ENCODE assay signal across 12 cellular contexts in genomic region chr6:159971341-159972178, GRCh38. TPM values are rescaled to one million over a fixed set of nuclear protein-coding genes. Genes with fewer than 3 reads are reported as not detected.
DNase-seq lines count a peak whose midpoint lies in the region; ATAC-seq, FAIRE-seq and TF ChIP-seq lines count a peak whose summit lies in the region.
"Had no signal": no experiment of that assay in that cellular context is flagged by ENCODE, and none has a peak within 500 bp of the region (broad histone marks: within the 10 kb centered on the region; RNA-seq: fewer than 3 reads in every experiment).

No MANE protein-coding gene starts in this region.

- SMC1A ChIA-PET in GM12878 (lab: Charles Lee; ENCODE audit: uncharacterized antibody, unreplicated experiment) = interaction anchor here (0.8 to 15.0 kb wide), 8 partner anchors 9 to 178 kb away, joined by 3 to 95 read pairs (median 4); no protein-coding TSS in a partner anchor

- 100% methylated on average over 1 of the region's 12 CpGs for WGBS in H9 (ENCODE audit: extremely low coverage, insufficient read length, low lambda C conversion rate)
- WGBS in GM12878 (ENCODE audit: insufficient coverage, insufficient replicate concordance, low lambda C conversion rate, missing lambda C conversion rate) = 90% methylated on average over 12 of the region's 12 CpGs
- WGBS in mesendoderm (ENCODE audit: extremely low coverage, insufficient coverage, low lambda C conversion rate) = 100% methylated on average over 2 of the region's 12 CpGs

- FAIRE-seq in GM12878 (lab: Jason Lieb, UNC) = no peak

- H3K23ac ChIP-seq in H9 (ENCODE audit: insufficient read length, low read depth, low read length) (no peak overlapping the region), mesendoderm (ENCODE audit: low read length) (no peak overlapping the region)

- H3K79me2 ChIP-seq in H9 (ENCODE audit: insufficient read depth, low read length) = peaks cover 41% of the 10 kb centered on the region; the same call in 1 of the 2 replicates
- H3K79me2 ChIP-seq in GM12878 (ENCODE audit: control insufficient read depth, insufficient read depth, low read length) = peaks cover 74% of the 10 kb centered on the region
- H3K79me2 ChIP-seq in mesendoderm (ENCODE audit: control insufficient read depth, insufficient read depth, low read length) = peaks cover 51% of the 10 kb centered on the region

- H2BK15ac ChIP-seq in H9 (ENCODE audit: low read depth, low read length) (no peak overlapping the region), mesendoderm (replicated peaks; ENCODE audit: low read depth) (no peak overlapping the region)

- H2AFZ ChIP-seq in H9 (ENCODE audit: low read length) = no peak overlapping the region
- no peak overlapping the region for H2AFZ ChIP-seq in GM12878 (ENCODE audit: control insufficient read depth, low read depth, low read length)

- DNase-seq in H9 = no peak
- no peak for DNase-seq in GM12878 (ENCODE audit: low read depth, low spot score)
- no peak for DNase-seq in natural killer cell
- no peak for DNase-seq in RKO (ENCODE audit: low spot score)
- no peak for DNase-seq in mesendoderm
- DNase-seq in amniotic stem cell (lab: John Stamatoyannopoulos, UW) = no peak
- DNase-seq: activated CD4-positive, CD25-positive, alpha-beta regulatory T cell; C1 segment of cervical spinal cord; NCI-H1417; SIG-M5 had no signal

- H2BK120ac ChIP-seq in H9 (ENCODE audit: low read depth, low read length, poor library complexity, severe bottlenecking) = no peak overlapping the region
- no peak overlapping the region for H2BK120ac ChIP-seq in mesendoderm (ENCODE audit: low read depth, low read length)

- POLR2A ChIA-PET in GM12878 (lab: Charles Lee) = interaction anchor here (1.1 to 8.4 kb wide), 2 partner anchors 9 to 181 kb away, joined by 3 to 92 read pairs; partner anchors contain the start of gene MRPL18

- TF ChIP-seq EP300 in GM12878 (IDR thresholded peaks at IDR 0.05; ENCODE audit: borderline replicate concordance in 1 of 2, control insufficient read depth in 1 of 2, low read depth in 2 of 2, low read length in 2 of 2) = no peak

- no peak overlapping the region for H3K56ac ChIP-seq in H9 (ENCODE audit: insufficient read length, low read depth, low read length)
- no peak overlapping the region for H3K56ac ChIP-seq in mesendoderm (ENCODE audit: low read length)

- H4K8ac ChIP-seq in H9 (replicated peaks; ENCODE audit: insufficient read length, low read depth, low read length) (no peak overlapping the region), mesendoderm (ENCODE audit: low read depth, low read length) (no peak overlapping the region)

- H3K27me3 Mint-ChIP-seq in H9 (ENCODE audit: low read depth) = peaks cover 8% of the 10 kb centered on the region
- no peaks in the 10 kb centered on the region for H3K27me3 Mint-ChIP-seq in natural killer cell (ENCODE audit: low read depth in 2 of 2)

- no TSS peak for BruUV-seq in GM12878 (replicated peaks; lab: Mats Ljungman, UMichigan)

- peak overlapping the region in 2 of 10 experiments; percentile 86 to 92; a peak in 4 of 20 replicates for H3K4me3 ChIP-seq in BLaER1 treated with 17β-estradiol and CSF1 and Interleukin-3, amounts not matched to agents 10 nM and 100 nM
- H3K4me3 ChIP-seq in GM12878 (no peak overlapping the region), mesendoderm (ENCODE audit: low read length) (no peak overlapping the region)

- no peaks in the 10 kb centered on the region for H3K27me3 ChIP-seq in BLaER1 treated with 17β-estradiol and CSF1 and Interleukin-3, amounts not matched to agents 10 nM and 100 nM
- H3K27me3 ChIP-seq in H9 (ENCODE audit: insufficient read depth, low read length) (no peaks in the 10 kb centered on the region), GM12878 (replicated peaks in 1 of 2; ENCODE audit: control insufficient read depth in 2 of 2, insufficient read depth in 2 of 2, low read length in 1 of 2) (no peaks in the 10 kb centered on the region), mesendoderm (ENCODE audit: insufficient read depth, low read length, poor library complexity) (no peaks in the 10 kb centered on the region)

- RAD21 ChIA-PET in GM12878 (lab: Charles Lee; ENCODE audit: unreplicated experiment) = interaction anchor here (1.0 to 1.4 kb wide), 5 partner anchors 20 to 104 kb away, joined by 3 to 4 read pairs (median 3); no protein-coding TSS in a partner anchor

- H3K4me2 ChIP-seq in BLaER1 treated with 17β-estradiol and CSF1 and Interleukin-3, amounts not matched to agents 10 nM and 100 nM = peak overlapping the region; percentile 74 to 97 (median 87)
- no peak overlapping the region for H3K4me2 ChIP-seq in H9 (ENCODE audit: insufficient read depth, insufficient read length, low read length)
- H3K4me2 ChIP-seq in GM12878 (ENCODE audit: control insufficient read depth, insufficient read depth) = peak overlapping the region; percentile 79
- H3K4me2 ChIP-seq in mesendoderm (ENCODE audit: low read length) = no peak overlapping the region

- no peak for TF ChIP-seq CTCF in H9 (conservative IDR thresholded peaks at IDR 0.05)
- TF ChIP-seq CTCF in GM12878 (IDR thresholded peaks at IDR 0.05 in 2 of 3, conservative IDR thresholded peaks at IDR 0.05 in 1 of 3; ENCODE audit: control insufficient read depth in 2 of 3, extremely low read depth in 1 of 3, insufficient read depth in 1 of 3, low read depth in 3 of 3, low read length in 3 of 3) = no peak
- no peak for TF ChIP-seq CTCF in natural killer cell (IDR thresholded peaks at IDR 0.05)

- ATAC-seq in GM12878 = no peak
- ATAC-seq in natural killer cell = no peak
- no peak for ATAC-seq in HG03095 (IDR thresholded peaks at IDR 0.05; ENCODE audit: unreplicated experiment)

- H2BK20ac ChIP-seq in H9 (ENCODE audit: low read depth, low read length, poor library complexity, severe bottlenecking) = no peak overlapping the region

- intact Hi-C loops in GM12878 (cut with micrococcal nuclease; ENCODE audit: unreplicated experiment) (loop anchor here (5.0 to 10.0 kb wide), 2 partner anchors 184 to 927 kb away; partner anchors contain the start of genes TAGAP and TCP1), natural killer cell (cut with micrococcal nuclease) (loop anchor here (2.0 to 10.0 kb wide), 3 partner anchors 43 to 1317 kb away; partner anchors contain the start of genes SOD2 and SYTL3)

- H2BK12ac ChIP-seq in H9 (ENCODE audit: insufficient read length, low read depth, low read length) = no peak overlapping the region

- no peak overlapping the region for H3T11ph ChIP-seq in H9 (ENCODE audit: low read length)

- H3K27ac Mint-ChIP-seq in H9 = no peak overlapping the region
- peak overlapping the region; percentile 94 to 99 for H3K27ac Mint-ChIP-seq in natural killer cell

- TF ChIP-seq POLR2A in GM12878 (IDR thresholded peaks at IDR 0.05; ENCODE audit: low read depth, low read length) = no peak

- H3K9me3 Mint-ChIP-seq in H9 = no peaks in the 10 kb centered on the region
- no peaks in the 10 kb centered on the region for H3K9me3 Mint-ChIP-seq in natural killer cell

- peak overlapping the region in 1 of 11 experiments; percentile 96; a peak in 2 of 22 replicates for H3K9ac ChIP-seq in BLaER1 treated with 17β-estradiol and CSF1 and Interleukin-3, amounts not matched to agents 10 nM and 100 nM
- H3K9ac ChIP-seq in H9 (ENCODE audit: extremely low read depth, insufficient read length, low read length) = peak overlapping the region; percentile 7
- no peak overlapping the region for H3K9ac ChIP-seq in GM12878 (ENCODE audit: control insufficient read depth, insufficient read depth, low read length)
- no peak overlapping the region for H3K9ac ChIP-seq in mesendoderm (ENCODE audit: low read length)

- H3K36me3 ChIP-seq in BLaER1 treated with 17β-estradiol and CSF1 and Interleukin-3, amounts not matched to agents 10 nM and 100 nM = peaks cover 0 to 5% (median 0%) of the 10 kb centered on the region in 11 experiments; a peak in 3 of 22 replicates
- H3K36me3 ChIP-seq in GM12878 (ENCODE audit: control insufficient read depth in 2 of 2, insufficient read depth in 2 of 2, low read length in 1 of 2) (no peaks in the 10 kb centered on the region), mesendoderm (ENCODE audit: control insufficient read depth, insufficient read depth, low read length) (no peaks in the 10 kb centered on the region)

- no peak overlapping the region for H3K27ac ChIP-seq in BLaER1 treated with 17β-estradiol and CSF1 and Interleukin-3, amounts not matched to agents 10 nM and 100 nM
- H3K27ac ChIP-seq in H9 (ENCODE audit: insufficient read length, low read depth, low read length) (no peak overlapping the region), GM12878 (ENCODE audit: control insufficient read depth, insufficient read depth) (no peak overlapping the region; the same call in 1 of the 2 replicates), mesendoderm (ENCODE audit: low read depth, low read length) (no peak overlapping the region)

- no peak overlapping the region for H4K5ac ChIP-seq in H9 (ENCODE audit: insufficient read length, low read depth, low read length)
- H4K5ac ChIP-seq in mesendoderm (ENCODE audit: low read length) = no peak overlapping the region

- TF ChIP-seq RAD21 in GM12878 (IDR thresholded peaks at IDR 0.05; ENCODE audit: insufficient read depth, low read depth, low read length) = no peak

- peaks cover 49 to 56% of the 10 kb centered on the region in 2 experiments for H3K4me1 Mint-ChIP-seq in H9
- H3K4me1 Mint-ChIP-seq in natural killer cell = peaks cover 61 to 63% of the 10 kb centered on the region in 2 donors

- H3K4me3 Mint-ChIP-seq in H9 (peak overlapping the region; percentile 28 to 80; a peak in 3 of 5 replicates), natural killer cell (peak overlapping the region; percentile 96)

- H4K91ac ChIP-seq in H9 (ENCODE audit: insufficient read length, low read depth, low read length) = no peak overlapping the region

- H3K23me2 ChIP-seq in H9 (ENCODE audit: insufficient read length, low read depth, low read length, poor library complexity, severe bottlenecking) = peaks cover 3% of the 10 kb centered on the region

- H3K4ac ChIP-seq in H9 (ENCODE audit: low read depth, low read length) (no peak overlapping the region), mesendoderm (ENCODE audit: low read depth, low read length) (no peak overlapping the region)

- H3K36me3 Mint-ChIP-seq in H9 (ENCODE audit: insufficient read depth in 1 of 3, low read depth in 3 of 3) (no peaks in the 10 kb centered on the region; a peak in 2 of 7 replicates), natural killer cell (no peaks in the 10 kb centered on the region)

- CTCF ChIA-PET in GM12878 (lab: Yijun Ruan, JAX) = interaction anchor here (0.8 to 1.3 kb wide), 3 partner anchors 10 to 29 kb away, joined by 3 read pairs; no protein-coding TSS in a partner anchor

- in situ Hi-C loops in GM12878 (cut with MboI) = no loop called here

- peaks cover 51 to 71% (median 64%) of the 10 kb centered on the region in 11 experiments for H4K20me1 ChIP-seq in BLaER1 treated with 17β-estradiol and CSF1 and Interleukin-3, amounts not matched to agents 10 nM and 100 nM
- no peaks in the 10 kb centered on the region for H4K20me1 ChIP-seq in H9 (ENCODE audit: control insufficient read depth, insufficient read depth, insufficient read length)
- H4K20me1 ChIP-seq in GM12878 (ENCODE audit: control insufficient read depth, insufficient read depth) = no peaks in the 10 kb centered on the region

- H3K4me1 ChIP-seq in BLaER1 treated with 17β-estradiol and CSF1 and Interleukin-3, amounts not matched to agents 10 nM and 100 nM = peaks cover 52 to 78% (median 64%) of the 10 kb centered on the region in 10 experiments
- H3K4me1 ChIP-seq in H9 (ENCODE audit: insufficient read depth, low read length) (peaks cover 7% of the 10 kb centered on the region; the same call in 1 of the 2 replicates), GM12878 (ENCODE audit: control insufficient read depth, insufficient read depth, low read length) (0 out of 2 replicates have a peak, but pooled peaks cover 3% of the 10 kb centered on the region), mesendoderm (ENCODE audit: control insufficient read depth, low read depth, low read length) (no peaks in the 10 kb centered on the region)

- H3K14ac ChIP-seq in H9 (ENCODE audit: insufficient read depth, low read length) = no peak overlapping the region

- H2BK5ac ChIP-seq in H9 (ENCODE audit: insufficient read length, low read length) = no peak overlapping the region
- H2BK5ac ChIP-seq in mesendoderm (ENCODE audit: low read length) = no peak overlapping the region

- no peak overlapping the region for H3K18ac ChIP-seq in H9 (ENCODE audit: insufficient read length, low read depth, low read length)
- no peak overlapping the region for H3K18ac ChIP-seq in mesendoderm (ENCODE audit: low read length)

- H3K79me1 ChIP-seq in H9 (ENCODE audit: insufficient read depth, low read depth, low read length, poor library complexity, severe bottlenecking) = no peaks in the 10 kb centered on the region
- H3K79me1 ChIP-seq in mesendoderm (ENCODE audit: low read length) = peaks cover 6% of the 10 kb centered on the region

- no peak overlapping the region for H2AK5ac ChIP-seq in H9 (ENCODE audit: insufficient read length, low read length)
- H2AK5ac ChIP-seq in mesendoderm (ENCODE audit: low read length) = no peak overlapping the region

- no peaks in the 10 kb centered on the region for H3K9me3 ChIP-seq in BLaER1 treated with 17β-estradiol and CSF1 and Interleukin-3, amounts not matched to agents 10 nM and 100 nM (replicated peaks in 1 of 11)
- H3K9me3 ChIP-seq in H9 (ENCODE audit: control insufficient read depth, low read depth, low read length) (no peaks in the 10 kb centered on the region), GM12878 (replicated peaks; ENCODE audit: control insufficient read depth, insufficient read depth, low read length) (no peaks in the 10 kb centered on the region)

RNA-seq across cellular contexts. Expression of gene IGF2R, which starts 2.7 kb away (rescaled TPM):
- total RNA-seq in H9 (2021) (62.9 and 66.7 TPM in 2 replicates), GM12878 (2014; rRNA removed) (20.7 and 21.9 TPM in 2 replicates), GM12878 (2014; rRNA removed; fragmentation: Illumina TruSeq; extraction: Trizol) (15.2 and 16.2 TPM in 2 replicates), GM12878 (2021) (36.6 and 40.1 TPM in 2 replicates), natural killer cell (100 to 1,000 TPM; 208 to 282 (median 253) TPM)
- 139 and 144 TPM in 2 replicates for total RNA-seq in GM12878 (2013; cell fraction: nucleolus; rRNA removed)
- polyA plus RNA-seq in GM12878 (2011; ENCODE audit: low read depth) = 15.5 TPM
- polyA plus RNA-seq in GM12878 (2011; rRNA removed) (15.1 and 18.5 TPM in 2 replicates), GM12878 (2014; fragmentation: Illumina TruSeq; extraction: Trizol) (27.0 and 29.2 TPM in 2 replicates), GM12878 (2014; fragmentation: Nextera tagmentation; extraction: Ambion mirVana) (1 to 10 TPM in 1 of 2 experiments, under 1 TPM in 1; 1.00 to 1.5 TPM), GM12878 (2014; rRNA removed) (17.3 and 20.1 TPM in 2 replicates), GM12878 (2016; fragmentation: Nextera tagmentation; extraction: Ambion mirVana) (1 to 10 TPM; 4.2 to 5.1 TPM)
- polyA plus RNA-seq in GM12878 (2011; cell fraction: cytosol; rRNA removed) = 14.1 and 21.9 TPM in 2 replicates
- 69.3 and 71.8 TPM in 2 replicates for polyA plus RNA-seq in GM12878 (2011; cell fraction: nucleus; rRNA removed)
- polyA plus RNA-seq in GM12878 (2012) = 20.5 and 26.8 TPM in 2 replicates
- 70.2 and 87.9 TPM in 2 replicates for polyA minus RNA-seq in GM12878 (2011; rRNA and poly(A)+ RNA removed)
- 23.8 and 44.1 TPM in 2 replicates for polyA minus RNA-seq in GM12878 (2011; cell fraction: cytosol; rRNA and poly(A)+ RNA removed)
- polyA minus RNA-seq in GM12878 (2011; cell fraction: nucleus; rRNA and poly(A)+ RNA removed) = 111 and 165 TPM in 2 replicates
- 19.9 TPM for polyA plus RNA-seq in mesendoderm (2013, experiment 1 of 2)
- 19.9 TPM for polyA plus RNA-seq in mesendoderm (2013, experiment 2 of 2)

Comparison
In these comparisons a context has a peak if more than half of its experiments do, and no peak if none do; other contexts are left out.
1. H3K4me2 ChIP-seq: peak in BLaER1 treated with 17β-estradiol and CSF1 and Interleukin-3, amounts not matched to agents 10 nM and 100 nM (11 of 11) and GM12878 (single experiment); none in H9 (single experiment) and mesendoderm (single experiment).
2. H3K27ac Mint-ChIP-seq: peak in natural killer cell (2 of 2); none in H9 (0 of 3).